Comparison of ENCODE assay signal across 1 cellular context in the genomic region with DNA sequence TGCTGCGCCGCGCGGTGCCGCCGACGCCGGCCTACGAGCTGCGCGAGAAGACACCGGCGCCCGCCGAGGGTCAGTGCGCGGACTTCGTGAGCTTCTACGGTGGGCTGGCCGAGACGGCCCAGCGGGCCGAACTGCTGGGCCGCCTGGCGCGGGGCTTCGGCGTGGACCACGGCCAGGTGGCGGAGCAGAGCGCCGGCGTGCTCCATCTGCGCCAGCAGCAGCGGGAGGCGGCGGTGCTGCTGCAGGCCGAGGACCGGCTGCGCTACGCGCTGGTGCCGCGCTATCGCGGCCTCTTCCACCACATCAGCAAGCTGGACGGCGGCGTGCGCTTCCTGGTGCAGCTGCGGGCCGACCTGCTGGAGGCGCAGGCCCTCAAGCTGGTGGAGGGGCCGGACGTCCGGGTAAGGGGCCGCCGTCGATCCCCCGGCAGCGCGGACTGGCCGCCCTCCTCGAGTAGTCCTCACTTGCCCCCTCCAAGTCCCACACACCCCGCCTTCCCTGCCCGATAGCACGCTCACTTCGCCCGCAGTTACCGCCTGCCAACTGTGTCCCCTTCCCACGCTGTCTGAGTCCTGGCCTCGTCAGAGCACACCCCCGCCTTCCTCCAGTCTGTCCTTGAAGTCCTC.
TF ChIP-seq lines count a peak whose summit lies in the region.

No MANE protein-coding gene starts in this region.

TF ChIP-seq in K562, 482 proteins besides CTCF, POLR2A, EP300 and RAD21 (continued from another document and continues in another):
- TF ChIP-seq, protein P1, sequence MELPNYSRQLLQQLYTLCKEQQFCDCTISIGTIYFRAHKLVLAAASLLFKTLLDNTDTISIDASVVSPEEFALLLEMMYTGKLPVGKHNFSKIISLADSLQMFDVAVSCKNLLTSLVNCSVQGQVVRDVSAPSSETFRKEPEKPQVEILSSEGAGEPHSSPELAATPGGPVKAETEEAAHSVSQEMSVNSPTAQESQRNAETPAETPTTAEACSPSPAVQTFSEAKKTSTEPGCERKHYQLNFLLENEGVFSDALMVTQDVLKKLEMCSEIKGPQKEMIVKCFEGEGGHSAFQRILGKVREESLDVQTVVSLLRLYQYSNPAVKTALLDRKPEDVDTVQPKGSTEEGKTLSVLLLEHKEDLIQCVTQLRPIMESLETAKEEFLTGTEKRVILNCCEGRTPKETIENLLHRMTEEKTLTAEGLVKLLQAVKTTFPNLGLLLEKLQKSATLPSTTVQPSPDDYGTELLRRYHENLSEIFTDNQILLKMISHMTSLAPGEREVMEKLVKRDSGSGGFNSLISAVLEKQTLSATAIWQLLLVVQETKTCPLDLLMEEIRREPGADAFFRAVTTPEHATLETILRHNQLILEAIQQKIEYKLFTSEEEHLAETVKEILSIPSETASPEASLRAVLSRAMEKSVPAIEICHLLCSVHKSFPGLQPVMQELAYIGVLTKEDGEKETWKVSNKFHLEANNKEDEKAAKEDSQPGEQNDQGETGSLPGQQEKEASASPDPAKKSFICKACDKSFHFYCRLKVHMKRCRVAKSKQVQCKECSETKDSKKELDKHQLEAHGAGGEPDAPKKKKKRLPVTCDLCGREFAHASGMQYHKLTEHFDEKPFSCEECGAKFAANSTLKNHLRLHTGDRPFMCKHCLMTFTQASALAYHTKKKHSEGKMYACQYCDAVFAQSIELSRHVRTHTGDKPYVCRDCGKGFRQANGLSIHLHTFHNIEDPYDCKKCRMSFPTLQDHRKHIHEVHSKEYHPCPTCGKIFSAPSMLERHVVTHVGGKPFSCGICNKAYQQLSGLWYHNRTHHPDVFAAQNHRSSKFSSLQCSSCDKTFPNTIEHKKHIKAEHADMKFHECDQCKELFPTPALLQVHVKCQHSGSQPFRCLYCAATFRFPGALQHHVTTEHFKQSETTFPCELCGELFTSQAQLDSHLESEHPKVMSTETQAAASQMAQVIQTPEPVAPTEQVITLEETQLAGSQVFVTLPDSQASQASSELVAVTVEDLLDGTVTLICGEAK (IDR thresholded peaks at IDR 0.05): peak; percentile 58
- TF ChIP-seq, protein P1 (CRISPR knock-in tag; IDR thresholded peaks at IDR 0.05): no peak
- TF ChIP-seq PRPF4 (IDR thresholded peaks at IDR 0.05; ENCODE audit: insufficient read depth, low read depth, low read length, poor library complexity, severe bottlenecking) (no peak), BHLHE40 (IDR thresholded peaks at IDR 0.05; ENCODE audit: low read length) (no peak), SMAD1 (IDR thresholded peaks at IDR 0.05; ENCODE audit: low read depth, low read length, partially characterized antibody) (no peak), TCF7 (IDR thresholded peaks at IDR 0.05; ENCODE audit: borderline replicate concordance) (no peak), ETV6 (IDR thresholded peaks at IDR 0.05; ENCODE audit: borderline replicate concordance in 1 of 2, low read depth in 2 of 2, low read length in 1 of 2) (no peak), ETV6 (CRISPR knock-in tag; IDR thresholded peaks at IDR 0.05; ENCODE audit: borderline replicate concordance) (no peak), ZNF324 (CRISPR knock-in tag; IDR thresholded peaks at IDR 0.05) (no peak), SAFB (IDR thresholded peaks at IDR 0.05; ENCODE audit: borderline replicate concordance, low read depth, low read length) (no peak), ZNF175 (CRISPR knock-in tag; IDR thresholded peaks at IDR 0.05; ENCODE audit: low read depth) (no peak), ZZZ3 (IDR thresholded peaks at IDR 0.05) (no peak), U2AF2 (optimal IDR thresholded peaks at IDR 0.05; ENCODE audit: low read depth, low read length) (no peak), SRSF3 (IDR thresholded peaks at IDR 0.05; ENCODE audit: insufficient read depth, low read length) (no peak), MEF2D (tag; conservative IDR thresholded peaks at IDR 0.05; ENCODE audit: low read depth) (no peak), SNIP1 (IDR thresholded peaks at IDR 0.05; ENCODE audit: low read depth) (no peak), HDAC8 (tag; IDR thresholded peaks at IDR 0.05) (peak; percentile 63; the same call in 1 of the 2 replicates), MTA3 (IDR thresholded peaks at IDR 0.05; ENCODE audit: borderline replicate concordance) (peak; percentile 59; the same call in 1 of the 2 replicates), ZNF445 (CRISPR knock-in tag; IDR thresholded peaks at IDR 0.05; ENCODE audit: low read depth) (no peak), SMC3 (conservative IDR thresholded peaks at IDR 0.05; ENCODE audit: insufficient read depth, low read depth, low read length) (no peak), PTBP1 (IDR thresholded peaks at IDR 0.05; ENCODE audit: low read depth, low read length) (no peak), CCNT2 (IDR thresholded peaks at IDR 0.05; ENCODE audit: borderline replicate concordance, extremely low read depth, insufficient read length, low read depth, low read length) (peak; percentile 14), RAD51 (IDR thresholded peaks at IDR 0.05; ENCODE audit: borderline replicate concordance, low read depth) (no peak), CXXC5 (CRISPR knock-in tag; IDR thresholded peaks at IDR 0.05) (peak; percentile 79), BCOR (IDR thresholded peaks at IDR 0.05) (no peak), NELFE (IDR thresholded peaks at IDR 0.05; ENCODE audit: insufficient read depth, insufficient read length) (no peak), TEAD1 (CRISPR knock-in tag; IDR thresholded peaks at IDR 0.05) (no peak), MECOM (CRISPR knock-in tag; IDR thresholded peaks at IDR 0.05) (no peak), WHSC1 (IDR thresholded peaks at IDR 0.05; ENCODE audit: low read length) (no peak), HOXB6 (CRISPR knock-in tag; IDR thresholded peaks at IDR 0.05; ENCODE audit: borderline replicate concordance) (no peak), RBFOX2 (IDR thresholded peaks at IDR 0.05; ENCODE audit: low read depth, low read length) (peak; percentile 65), ZBTB7A (IDR thresholded peaks at IDR 0.05; ENCODE audit: borderline replicate concordance, control insufficient read depth, low read depth, low read length) (peak; percentile 61; the same call in 1 of the 2 replicates), LCOR (CRISPR knock-in tag; IDR thresholded peaks at IDR 0.05) (no peak), ZNF766 (CRISPR knock-in tag; conservative IDR thresholded peaks at IDR 0.05) (no peak), NR2F6 (CRISPR knock-in tag; IDR thresholded peaks at IDR 0.05) (no peak)
- TF ChIP-seq, protein P2, sequence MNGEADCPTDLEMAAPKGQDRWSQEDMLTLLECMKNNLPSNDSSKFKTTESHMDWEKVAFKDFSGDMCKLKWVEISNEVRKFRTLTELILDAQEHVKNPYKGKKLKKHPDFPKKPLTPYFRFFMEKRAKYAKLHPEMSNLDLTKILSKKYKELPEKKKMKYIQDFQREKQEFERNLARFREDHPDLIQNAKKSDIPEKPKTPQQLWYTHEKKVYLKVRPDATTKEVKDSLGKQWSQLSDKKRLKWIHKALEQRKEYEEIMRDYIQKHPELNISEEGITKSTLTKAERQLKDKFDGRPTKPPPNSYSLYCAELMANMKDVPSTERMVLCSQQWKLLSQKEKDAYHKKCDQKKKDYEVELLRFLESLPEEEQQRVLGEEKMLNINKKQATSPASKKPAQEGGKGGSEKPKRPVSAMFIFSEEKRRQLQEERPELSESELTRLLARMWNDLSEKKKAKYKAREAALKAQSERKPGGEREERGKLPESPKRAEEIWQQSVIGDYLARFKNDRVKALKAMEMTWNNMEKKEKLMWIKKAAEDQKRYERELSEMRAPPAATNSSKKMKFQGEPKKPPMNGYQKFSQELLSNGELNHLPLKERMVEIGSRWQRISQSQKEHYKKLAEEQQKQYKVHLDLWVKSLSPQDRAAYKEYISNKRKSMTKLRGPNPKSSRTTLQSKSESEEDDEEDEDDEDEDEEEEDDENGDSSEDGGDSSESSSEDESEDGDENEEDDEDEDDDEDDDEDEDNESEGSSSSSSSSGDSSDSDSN (IDR thresholded peaks at IDR 0.05; ENCODE audit: borderline replicate concordance in 1 of 2, low read depth in 2 of 2, low read length in 2 of 2): peak in 1 of 2 experiments; percentile 72; a peak in 2 of 4 replicates
- TF ChIP-seq, protein P3, sequence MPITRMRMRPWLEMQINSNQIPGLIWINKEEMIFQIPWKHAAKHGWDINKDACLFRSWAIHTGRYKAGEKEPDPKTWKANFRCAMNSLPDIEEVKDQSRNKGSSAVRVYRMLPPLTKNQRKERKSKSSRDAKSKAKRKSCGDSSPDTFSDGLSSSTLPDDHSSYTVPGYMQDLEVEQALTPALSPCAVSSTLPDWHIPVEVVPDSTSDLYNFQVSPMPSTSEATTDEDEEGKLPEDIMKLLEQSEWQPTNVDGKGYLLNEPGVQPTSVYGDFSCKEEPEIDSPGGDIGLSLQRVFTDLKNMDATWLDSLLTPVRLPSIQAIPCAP (CRISPR knock-in tag; IDR thresholded peaks at IDR 0.05; ENCODE audit: borderline replicate concordance): no peak
- TF ChIP-seq, protein P4, sequence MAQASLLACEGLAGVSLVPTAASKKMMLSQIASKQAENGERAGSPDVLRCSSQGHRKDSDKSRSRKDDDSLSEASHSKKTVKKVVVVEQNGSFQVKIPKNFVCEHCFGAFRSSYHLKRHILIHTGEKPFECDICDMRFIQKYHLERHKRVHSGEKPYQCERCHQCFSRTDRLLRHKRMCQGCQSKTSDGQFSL (CRISPR knock-in tag; IDR thresholded peaks at IDR 0.05): peak; percentile 68; the same call in 1 of the 2 replicates
- TF ChIP-seq, protein P4 (tag; IDR thresholded peaks at IDR 0.05): no peak
- TF ChIP-seq, protein P5, sequence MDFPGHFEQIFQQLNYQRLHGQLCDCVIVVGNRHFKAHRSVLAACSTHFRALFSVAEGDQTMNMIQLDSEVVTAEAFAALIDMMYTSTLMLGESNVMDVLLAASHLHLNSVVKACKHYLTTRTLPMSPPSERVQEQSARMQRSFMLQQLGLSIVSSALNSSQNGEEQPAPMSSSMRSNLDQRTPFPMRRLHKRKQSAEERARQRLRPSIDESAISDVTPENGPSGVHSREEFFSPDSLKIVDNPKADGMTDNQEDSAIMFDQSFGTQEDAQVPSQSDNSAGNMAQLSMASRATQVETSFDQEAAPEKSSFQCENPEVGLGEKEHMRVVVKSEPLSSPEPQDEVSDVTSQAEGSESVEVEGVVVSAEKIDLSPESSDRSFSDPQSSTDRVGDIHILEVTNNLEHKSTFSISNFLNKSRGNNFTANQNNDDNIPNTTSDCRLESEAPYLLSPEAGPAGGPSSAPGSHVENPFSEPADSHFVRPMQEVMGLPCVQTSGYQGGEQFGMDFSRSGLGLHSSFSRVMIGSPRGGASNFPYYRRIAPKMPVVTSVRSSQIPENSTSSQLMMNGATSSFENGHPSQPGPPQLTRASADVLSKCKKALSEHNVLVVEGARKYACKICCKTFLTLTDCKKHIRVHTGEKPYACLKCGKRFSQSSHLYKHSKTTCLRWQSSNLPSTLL (IDR thresholded peaks at IDR 0.05): no peak
- TF ChIP-seq, protein P6, sequence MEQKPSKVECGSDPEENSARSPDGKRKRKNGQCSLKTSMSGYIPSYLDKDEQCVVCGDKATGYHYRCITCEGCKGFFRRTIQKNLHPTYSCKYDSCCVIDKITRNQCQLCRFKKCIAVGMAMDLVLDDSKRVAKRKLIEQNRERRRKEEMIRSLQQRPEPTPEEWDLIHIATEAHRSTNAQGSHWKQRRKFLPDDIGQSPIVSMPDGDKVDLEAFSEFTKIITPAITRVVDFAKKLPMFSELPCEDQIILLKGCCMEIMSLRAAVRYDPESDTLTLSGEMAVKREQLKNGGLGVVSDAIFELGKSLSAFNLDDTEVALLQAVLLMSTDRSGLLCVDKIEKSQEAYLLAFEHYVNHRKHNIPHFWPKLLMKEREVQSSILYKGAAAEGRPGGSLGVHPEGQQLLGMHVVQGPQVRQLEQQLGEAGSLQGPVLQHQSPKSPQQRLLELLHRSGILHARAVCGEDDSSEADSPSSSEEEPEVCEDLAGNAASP (IDR thresholded peaks at IDR 0.05): no peak
- TF ChIP-seq, protein P7, sequence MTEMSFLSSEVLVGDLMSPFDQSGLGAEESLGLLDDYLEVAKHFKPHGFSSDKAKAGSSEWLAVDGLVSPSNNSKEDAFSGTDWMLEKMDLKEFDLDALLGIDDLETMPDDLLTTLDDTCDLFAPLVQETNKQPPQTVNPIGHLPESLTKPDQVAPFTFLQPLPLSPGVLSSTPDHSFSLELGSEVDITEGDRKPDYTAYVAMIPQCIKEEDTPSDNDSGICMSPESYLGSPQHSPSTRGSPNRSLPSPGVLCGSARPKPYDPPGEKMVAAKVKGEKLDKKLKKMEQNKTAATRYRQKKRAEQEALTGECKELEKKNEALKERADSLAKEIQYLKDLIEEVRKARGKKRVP (CRISPR knock-in tag; IDR thresholded peaks at IDR 0.05): no peak
- TF ChIP-seq, protein P8, sequence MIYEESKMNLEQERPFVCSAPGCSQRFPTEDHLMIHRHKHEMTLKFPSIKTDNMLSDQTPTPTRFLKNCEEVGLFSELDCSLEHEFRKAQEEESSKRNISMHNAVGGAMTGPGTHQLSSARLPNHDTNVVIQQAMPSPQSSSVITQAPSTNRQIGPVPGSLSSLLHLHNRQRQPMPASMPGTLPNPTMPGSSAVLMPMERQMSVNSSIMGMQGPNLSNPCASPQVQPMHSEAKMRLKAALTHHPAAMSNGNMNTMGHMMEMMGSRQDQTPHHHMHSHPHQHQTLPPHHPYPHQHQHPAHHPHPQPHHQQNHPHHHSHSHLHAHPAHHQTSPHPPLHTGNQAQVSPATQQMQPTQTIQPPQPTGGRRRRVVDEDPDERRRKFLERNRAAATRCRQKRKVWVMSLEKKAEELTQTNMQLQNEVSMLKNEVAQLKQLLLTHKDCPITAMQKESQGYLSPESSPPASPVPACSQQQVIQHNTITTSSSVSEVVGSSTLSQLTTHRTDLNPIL (CRISPR knock-in tag; IDR thresholded peaks at IDR 0.05): no peak
